Comparison of ENCODE assay signal across 8 cellular contexts in the genomic region with DNA sequence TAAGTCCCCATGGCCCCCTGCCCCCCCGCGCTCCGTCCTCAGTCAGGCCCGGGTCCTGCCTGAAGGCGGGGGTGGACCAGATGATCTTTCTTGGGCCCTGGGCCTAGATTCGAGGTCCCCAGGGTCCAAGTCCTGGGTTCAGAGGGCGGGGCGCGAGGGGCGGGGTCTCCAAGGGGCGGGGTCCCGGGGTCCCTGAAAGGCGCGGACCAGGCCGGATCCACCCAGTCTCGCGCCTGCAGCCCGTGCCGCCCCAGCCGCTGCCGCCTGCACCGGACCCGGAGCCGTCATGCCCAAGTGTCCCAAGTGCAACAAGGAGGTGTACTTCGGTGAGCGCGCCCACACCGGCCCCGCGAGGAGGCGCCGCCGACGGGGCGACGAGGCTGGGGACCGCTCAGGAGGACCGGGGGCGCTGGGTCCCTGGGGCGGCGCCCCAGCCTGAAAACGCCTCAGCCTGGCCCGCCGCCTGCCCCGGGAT. TPM values are rescaled to one million over a fixed set of nuclear protein-coding genes. Genes with fewer than 3 reads are reported as not detected.
A peak's percentile ranks its signal among the peaks of the same experiment; 100 is the strongest.
DNase-seq lines count a peak whose midpoint lies in the region; ATAC-seq and TF ChIP-seq lines count a peak whose summit lies in the region.

No MANE protein-coding gene starts in this region.

- TF ChIP-seq POLR2A in right lobe of liver (IDR thresholded peaks at IDR 0.05), result no peak

- POLR2A ChIA-PET in A673 (lab: Charles Lee; ENCODE audit: low non-redundant PET), result no interaction called here

- intact Hi-C loops in A673 (cut with micrococcal nuclease; ENCODE audit: unreplicated experiment) (no loop called here), right lobe of liver (cut with DNase I) (loop anchor here in 1 of 2 donors (5.0 kb wide), 1 partner anchor 120 kb away; no protein-coding TSS in a partner anchor)
- intact Hi-C loops in activated naive CD4-positive, alpha-beta T cell treated with anti-CD3 and anti-CD28 coated beads for 36 hours (cut with micrococcal nuclease), result loop anchor here (10.0 kb wide), 1 partner anchor 662 kb away; no protein-coding TSS in a partner anchor

- peaks cover 52% of the 10 kb centered on the region for H3K4me1 Mint-ChIP-seq in activated naive CD4-positive, alpha-beta T cell treated with anti-CD3 and anti-CD28 coated beads for 36 hours (ENCODE audit: low read depth)

- TF ChIP-seq CTCF in A673 (conservative IDR thresholded peaks at IDR 0.05; ENCODE audit: low read depth, low read length) (no peak), KMS-11 (conservative IDR thresholded peaks at IDR 0.05; ENCODE audit: low read depth, low read length) (no peak), right lobe of liver (IDR thresholded peaks at IDR 0.05) (no peak), thoracic aorta (IDR thresholded peaks at IDR 0.05) (no peak), foreskin keratinocyte (conservative IDR thresholded peaks at IDR 0.05) (no peak)

- peaks cover 29% of the 10 kb centered on the region for H3K4me1 ChIP-seq in A673 (ENCODE audit: insufficient read depth, low read length, poor library complexity, severe bottlenecking)
- peaks cover 14% of the 10 kb centered on the region for H3K4me1 ChIP-seq in KMS-11 (ENCODE audit: low read depth, poor library complexity, severe bottlenecking)
- H3K4me1 ChIP-seq in right lobe of liver, result peaks cover 0 to 24% (median 7%) of the 10 kb centered on the region in 4 donors
- peaks cover 43 to 87% of the 10 kb centered on the region in 2 donors for H3K4me1 ChIP-seq in thoracic aorta (ENCODE audit: control insufficient read depth in 1 of 2, low read depth in 2 of 2)
- H3K4me1 ChIP-seq in foreskin keratinocyte, result peaks cover 2% of the 10 kb centered on the region

- H3K9me3 Mint-ChIP-seq in activated naive CD4-positive, alpha-beta T cell treated with anti-CD3 and anti-CD28 coated beads for 36 hours, result no peaks in the 10 kb centered on the region

- 0% methylated on average over 3 of the region's 45 CpGs for WGBS in right lobe of liver (ENCODE audit: insufficient coverage, low coverage, low lambda C conversion rate, missing lambda C conversion rate)

- no peak overlapping the region for H3K27ac Mint-ChIP-seq in activated naive CD4-positive, alpha-beta T cell treated with anti-CD3 and anti-CD28 coated beads for 36 hours

- H3K4me3 Mint-ChIP-seq in activated naive CD4-positive, alpha-beta T cell treated with anti-CD3 and anti-CD28 coated beads for 36 hours, result peak overlapping the region; percentile 80

- H3K9me3 ChIP-seq in A673 (ENCODE audit: low read depth, low read length, poor library complexity, severe bottlenecking) (no peaks in the 10 kb centered on the region), right lobe of liver (no peaks in the 10 kb centered on the region), thoracic aorta (no peaks in the 10 kb centered on the region)

- no TSS peak for BruUV-seq in A673 (replicated peaks; lab: Mats Ljungman, UMichigan)

- H3K4me2 ChIP-seq in KMS-11, result peak overlapping the region; percentile 85

- H3K36me3 ChIP-seq in A673 (ENCODE audit: insufficient read depth, low read length, poor library complexity, severe bottlenecking) (no peaks in the 10 kb centered on the region), KMS-11 (ENCODE audit: insufficient read depth) (no peaks in the 10 kb centered on the region), right lobe of liver (no peaks in the 10 kb centered on the region), thoracic aorta (no peaks in the 10 kb centered on the region)

- H3K36me3 Mint-ChIP-seq in activated naive CD4-positive, alpha-beta T cell treated with anti-CD3 and anti-CD28 coated beads for 36 hours (ENCODE audit: low read depth), result no peaks in the 10 kb centered on the region

- no peaks in the 10 kb centered on the region for H3K27me3 ChIP-seq in A673 (replicated peaks; ENCODE audit: insufficient read depth, low read depth, low read length, poor library complexity)
- no peaks in the 10 kb centered on the region for H3K27me3 ChIP-seq in KMS-11 (ENCODE audit: insufficient read depth, low read depth)
- no peaks in the 10 kb centered on the region for H3K27me3 ChIP-seq in right lobe of liver
- no peaks in the 10 kb centered on the region for H3K27me3 ChIP-seq in thoracic aorta (replicated peaks; ENCODE audit: insufficient read depth)
- H3K27me3 ChIP-seq in foreskin keratinocyte, result peaks cover 41% of the 10 kb centered on the region

- H4K20me1 ChIP-seq in KMS-11 (ENCODE audit: insufficient read depth), result no peaks in the 10 kb centered on the region; the same call in 1 of the 2 replicates

- CTCF ChIA-PET in A673 (lab: Charles Lee), result no interaction called here
- CTCF ChIA-PET in activated naive CD4-positive, alpha-beta T cell treated with anti-CD3 and anti-CD28 coated beads for 36 hours (lab: Charles Lee), result interaction anchor here (1.8 kb wide), 1 partner anchor 116 kb away, joined by 5 read pairs; no protein-coding TSS in a partner anchor

- ATAC-seq in right lobe of liver, result no peak
- no peak for ATAC-seq in thoracic aorta (ENCODE audit: insufficient number of reproducible peaks, low FRiP score, low read depth)
- ATAC-seq in foreskin keratinocyte, result no peak
- ATAC-seq in HG02852 (IDR thresholded peaks at IDR 0.05; ENCODE audit: unreplicated experiment), result no peak

- DNase-seq in A673 (ENCODE audit: low spot score) (no peak), right lobe of liver (peak in 1 of 3 donors; percentile 41), thoracic aorta (ENCODE audit: low spot score) (no peak), D341Med (ENCODE audit: low spot score) (no peak), foreskin keratinocyte (no peak)
- no peak for DNase-seq in activated naive CD4-positive, alpha-beta T cell treated with anti-CD3 and anti-CD28 coated beads for 36 hours

- peak overlapping the region; percentile 50 for H3K27ac ChIP-seq in A673 (ENCODE audit: low read depth, low read length, poor library complexity, severe bottlenecking)
- peak overlapping the region; percentile 98 for H3K27ac ChIP-seq in KMS-11
- peak overlapping the region in 2 of 3 donors; percentile 20 to 43 for H3K27ac ChIP-seq in right lobe of liver
- H3K27ac ChIP-seq in thoracic aorta, result peak overlapping the region; percentile 74 to 100
- no peak overlapping the region for H3K27ac ChIP-seq in foreskin keratinocyte

- H3K4me3 ChIP-seq in A673 (ENCODE audit: low read depth, low read length, poor library complexity, severe bottlenecking) (peak overlapping the region; percentile 58), KMS-11 (IDR thresholded peaks at IDR 0.05; ENCODE audit: insufficient read depth, low read depth, low read length) (no peak overlapping the region), right lobe of liver (peak overlapping the region; percentile 14 to 40 (median 14)), thoracic aorta (peak overlapping the region; percentile 82)

- H3K27me3 Mint-ChIP-seq in activated naive CD4-positive, alpha-beta T cell treated with anti-CD3 and anti-CD28 coated beads for 36 hours (ENCODE audit: low read depth), result no peaks in the 10 kb centered on the region

- peak overlapping the region; percentile 96 for H3K9ac ChIP-seq in KMS-11

- peaks cover 25% of the 10 kb centered on the region for H3K79me2 ChIP-seq in KMS-11 (ENCODE audit: insufficient read depth, low read depth)

- H2AFZ ChIP-seq in KMS-11 (ENCODE audit: low read depth), result peak overlapping the region; percentile 59; the same call in 1 of the 2 replicates

RNA-seq across cellular contexts. Expression of gene CRIP1, which starts 0.3 kb away (rescaled TPM):
- total RNA-seq in A673 (2021), result 42.4 and 47.7 TPM in 2 replicates
- total RNA-seq in activated naive CD4-positive, alpha-beta T cell treated with anti-CD3 and anti-CD28 coated beads for 36 hours, result 10 to 100 TPM; 67.3 to 77.1 TPM
- 1 to 10 TPM in 5 of 6 experiments, under 1 TPM in 1; 0.79 to 5.4 (median 2.7) TPM for total RNA-seq in right lobe of liver
- total RNA-seq in thoracic aorta, result 100 to 1,000 TPM in 1 of 2 donors, 10 to 100 TPM in 1; 75.4 to 325 TPM
- total RNA-seq in foreskin keratinocyte, result 4.2 and 5.4 TPM in 2 replicates
- 9.7 and 16.0 TPM in 2 replicates for polyA plus RNA-seq in foreskin keratinocyte

RNA-seq across cellular contexts. Expression of gene TEDC1, which starts 4.0 kb away (rescaled TPM):
- total RNA-seq in A673 (2021), result 34.0 and 48.0 TPM in 2 replicates
- total RNA-seq in activated naive CD4-positive, alpha-beta T cell treated with anti-CD3 and anti-CD28 coated beads for 36 hours, result 10 to 100 TPM; 27.8 to 28.6 TPM
- 1 to 10 TPM; 2.2 to 8.1 (median 3.9) TPM for total RNA-seq in right lobe of liver
- total RNA-seq in thoracic aorta, result 10 to 100 TPM in 1 of 2 donors, 1 to 10 TPM in 1; 7.8 to 42.1 TPM
- total RNA-seq in foreskin keratinocyte, result 30.0 and 32.5 TPM in 2 replicates
- 37.7 and 41.6 TPM in 2 replicates for polyA plus RNA-seq in foreskin keratinocyte

RNA-seq across cellular contexts. Expression of gene CRIP2, which starts 12.4 kb away (rescaled TPM):
- total RNA-seq in A673 (2021), result 154 and 192 TPM in 2 replicates
- total RNA-seq in activated naive CD4-positive, alpha-beta T cell treated with anti-CD3 and anti-CD28 coated beads for 36 hours, result not detected
- total RNA-seq in right lobe of liver, result 10 to 100 TPM; 11.2 to 50.0 (median 27.5) TPM
- 100 to 1,000 TPM; 307 to 748 TPM for total RNA-seq in thoracic aorta
- 2.2 TPM in 2 replicates for total RNA-seq in foreskin keratinocyte
- polyA plus RNA-seq in foreskin keratinocyte, result 3.6 and 4.0 TPM in 2 replicates

RNA-seq across cellular contexts. Expression of gene TMEM121, which starts 39.4 kb away (rescaled TPM):
- total RNA-seq in A673 (2021) (3.1 and 4.7 TPM in 2 replicates), right lobe of liver (1 to 10 TPM in 5 of 6 experiments, under 1 TPM in 1; 0.74 to 3.2 (median 2.2) TPM), thoracic aorta (1 to 10 TPM; 2.6 to 5.5 TPM), foreskin keratinocyte (0.53 and 1.3 TPM in 2 replicates)
- total RNA-seq in activated naive CD4-positive, alpha-beta T cell treated with anti-CD3 and anti-CD28 coated beads for 36 hours, result 1 to 10 TPM; 6.5 to 9.3 TPM
- 0.76 and 1.6 TPM in 2 replicates for polyA plus RNA-seq in foreskin keratinocyte
